Comparison of ENCODE assay signal across 21 cellular contexts in the genomic region with DNA sequence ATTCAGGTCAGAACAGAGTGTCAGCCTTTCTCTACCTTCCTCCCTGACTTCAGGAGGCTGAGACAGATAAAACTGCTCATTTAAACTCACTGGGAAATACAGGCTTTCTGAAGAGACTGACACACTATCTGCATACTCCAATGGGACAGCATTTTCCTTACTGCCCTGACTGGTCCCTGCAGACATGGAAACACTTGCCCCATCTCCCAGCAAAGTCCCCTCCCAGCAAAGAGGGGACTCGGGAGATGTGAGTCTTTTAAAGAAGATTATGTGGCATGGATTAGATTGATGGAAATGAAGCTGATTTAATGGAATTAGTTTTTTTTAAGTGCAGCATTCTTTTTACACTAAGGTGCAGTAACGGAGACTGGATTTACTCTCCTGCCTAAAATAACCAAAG.
DNase-seq lines count a peak whose midpoint lies in the region; ATAC-seq, FAIRE-seq and TF ChIP-seq lines count a peak whose summit lies in the region.
"Had no signal": no experiment of that assay in that cellular context is flagged by ENCODE, and none has a peak within 500 bp of the region (broad histone marks: within the 10 kb centered on the region; RNA-seq: fewer than 3 reads in every experiment).

No MANE protein-coding gene starts in this region.

- TF ChIP-seq POLR2A in gastrocnemius medialis (IDR thresholded peaks at IDR 0.05), result no peak

- FAIRE-seq in kidney (lab: Jason Lieb, UNC), result no peak
- FAIRE-seq: A549, D721Med, G401.6, GM12891, GM18507 had no signal

- H3K4me3 ChIP-seq in WERI-Rb-1 (ENCODE audit: low read depth, low read length) (peak overlapping the region; percentile 22; the same call in 1 of the 2 replicates), gastrocnemius medialis (no peak overlapping the region), kidney (ENCODE audit: low read length in 2 of 2) (no peak overlapping the region)
- H3K4me3 ChIP-seq: A549 had no signal

- intact Hi-C loops in gastrocnemius medialis (cut with DNase I; ENCODE audit: low total_unique reads) (no loop called here), kidney (cut with DNase I) (no loop called here)

- H3K4me1 ChIP-seq in gastrocnemius medialis (peaks cover 18 to 25% of the 10 kb centered on the region in 2 donors), kidney (ENCODE audit: control insufficient read depth in 1 of 2, insufficient read depth in 1 of 2, low read depth in 1 of 2, low read length in 2 of 2) (no peaks in the 10 kb centered on the region)
- H3K4me1 ChIP-seq: A549 had no signal

- in situ Hi-C loops in gastrocnemius medialis (cut with MboI; ENCODE audit: low sequenced_read_pairs in 4 of 4), result no loop called here

- H3K36me3 ChIP-seq in WERI-Rb-1 (no peaks in the 10 kb centered on the region), gastrocnemius medialis (no peaks in the 10 kb centered on the region), kidney (ENCODE audit: control insufficient read depth in 1 of 2, insufficient read depth in 2 of 2, low read length in 2 of 2) (no peaks in the 10 kb centered on the region)

- ATAC-seq in gastrocnemius medialis, result no peak
- no peak for ATAC-seq in GM18502 (IDR thresholded peaks at IDR 0.05; ENCODE audit: poor library complexity, unreplicated experiment)
- ATAC-seq: CD8-positive, alpha-beta T cell had no signal

- no peaks in the 10 kb centered on the region for H3K27me3 ChIP-seq in WERI-Rb-1 (ENCODE audit: insufficient read depth, low read depth, severe bottlenecking)
- no peaks in the 10 kb centered on the region for H3K27me3 ChIP-seq in gastrocnemius medialis

- peak; percentile 57 for DNase-seq in NCI-H82 (lab: John Stamatoyannopoulos, UW)
- DNase-seq in NCI-H82 treated with DMSO at 0.1 percent for 48 hours (lab: John Stamatoyannopoulos, UW; ENCODE audit: unreplicated experiment), result no peak
- peak; percentile 52 for DNase-seq in D341Med (ENCODE audit: low spot score)
- DNase-seq in WERI-Rb-1, result peak; percentile 52
- DNase-seq in gastrocnemius medialis, result no peak
- DNase-seq in kidney, result no peak
- no peak for DNase-seq in NCI-H524 treated with DMSO at 0.1 percent for 48 hours (lab: John Stamatoyannopoulos, UW)
- DNase-seq: AML-193; CD4-positive, alpha-beta T cell; CD8-positive, alpha-beta T cell; COR-L47; DMS79 treated with DMSO at 0.1 percent for 48 hours; GF-D8 had no signal

- TF ChIP-seq CTCF in WERI-Rb-1 (IDR thresholded peaks at IDR 0.05; ENCODE audit: low read depth, low read length) (no peak), gastrocnemius medialis (IDR thresholded peaks at IDR 0.05 in 4 of 5, conservative IDR thresholded peaks at IDR 0.05 in 1 of 5) (no peak), kidney (IDR thresholded peaks at IDR 0.05; ENCODE audit: borderline replicate concordance, extremely low read depth, insufficient read depth) (no peak)

- no peak overlapping the region for H3K9ac ChIP-seq in kidney (ENCODE audit: low read length in 2 of 2)

- H3K27ac ChIP-seq in WERI-Rb-1 (no peak overlapping the region), gastrocnemius medialis (peak overlapping the region in 3 of 4 donors; percentile 8 to 63 (median 39)), kidney (ENCODE audit: low read depth in 2 of 2, low read length in 2 of 2) (no peak overlapping the region)
- H3K27ac ChIP-seq: 22Rv1, A549, C4-2B had no signal

- H3K9me3 ChIP-seq in WERI-Rb-1 (ENCODE audit: severe bottlenecking) (no peaks in the 10 kb centered on the region), gastrocnemius medialis (no peaks in the 10 kb centered on the region), kidney (ENCODE audit: control insufficient read depth in 1 of 2, low read length in 2 of 2) (no peaks in the 10 kb centered on the region)
- H3K9me3 ChIP-seq: A549 had no signal

Comparison
In these comparisons a context has a peak if more than half of its experiments do, and no peak if none do; other contexts are left out.
1. DNase-seq: peak in NCI-H82 (single experiment), D341Med (single experiment) and WERI-Rb-1 (single experiment); none in NCI-H82 treated with DMSO at 0.1 percent for 48 hours (single experiment), gastrocnemius medialis (0 of 2), kidney (single experiment) and NCI-H524 treated with DMSO at 0.1 percent for 48 hours (single experiment).
2. H3K27ac ChIP-seq: peak in gastrocnemius medialis (3 of 4); none in WERI-Rb-1 (single experiment) and kidney (0 of 2).